ENCODE assay signal across 2 cellular contexts in the genomic region with DNA sequence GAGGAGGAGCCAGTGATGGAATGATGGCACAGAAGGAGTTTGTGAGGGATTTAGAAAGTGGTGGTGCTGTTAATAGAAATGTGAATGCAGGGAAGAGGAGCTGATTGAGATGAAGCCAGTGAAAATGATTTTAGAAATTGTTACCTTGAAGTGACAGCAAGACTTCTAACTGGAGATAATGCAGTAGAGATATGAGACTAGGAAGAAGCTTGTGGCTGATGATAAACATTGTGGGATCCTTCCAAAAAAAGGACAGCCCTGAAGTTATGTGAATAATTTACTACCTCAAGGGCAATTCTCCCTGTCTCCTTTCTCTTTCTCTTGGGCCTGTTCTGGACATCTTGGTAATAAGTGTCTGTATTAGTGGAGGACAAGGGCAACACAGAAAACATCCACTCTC.
TF ChIP-seq lines count a peak whose summit lies in the region.

No MANE protein-coding gene starts in this region.

TF ChIP-seq in SK-N-SH treated with all-trans-retinoic acid at 6 μM for 48 hours, 23 proteins besides CTCF, POLR2A, EP300 and RAD21 (continued from another document):
- TF ChIP-seq PPARA (CRISPR knock-in tag; IDR thresholded peaks at IDR 0.05; ENCODE audit: borderline replicate concordance): no peak
- TF ChIP-seq ARNTL (CRISPR knock-in tag; IDR thresholded peaks at IDR 0.05; ENCODE audit: borderline replicate concordance, low read depth): no peak
- TF ChIP-seq, protein P1, sequence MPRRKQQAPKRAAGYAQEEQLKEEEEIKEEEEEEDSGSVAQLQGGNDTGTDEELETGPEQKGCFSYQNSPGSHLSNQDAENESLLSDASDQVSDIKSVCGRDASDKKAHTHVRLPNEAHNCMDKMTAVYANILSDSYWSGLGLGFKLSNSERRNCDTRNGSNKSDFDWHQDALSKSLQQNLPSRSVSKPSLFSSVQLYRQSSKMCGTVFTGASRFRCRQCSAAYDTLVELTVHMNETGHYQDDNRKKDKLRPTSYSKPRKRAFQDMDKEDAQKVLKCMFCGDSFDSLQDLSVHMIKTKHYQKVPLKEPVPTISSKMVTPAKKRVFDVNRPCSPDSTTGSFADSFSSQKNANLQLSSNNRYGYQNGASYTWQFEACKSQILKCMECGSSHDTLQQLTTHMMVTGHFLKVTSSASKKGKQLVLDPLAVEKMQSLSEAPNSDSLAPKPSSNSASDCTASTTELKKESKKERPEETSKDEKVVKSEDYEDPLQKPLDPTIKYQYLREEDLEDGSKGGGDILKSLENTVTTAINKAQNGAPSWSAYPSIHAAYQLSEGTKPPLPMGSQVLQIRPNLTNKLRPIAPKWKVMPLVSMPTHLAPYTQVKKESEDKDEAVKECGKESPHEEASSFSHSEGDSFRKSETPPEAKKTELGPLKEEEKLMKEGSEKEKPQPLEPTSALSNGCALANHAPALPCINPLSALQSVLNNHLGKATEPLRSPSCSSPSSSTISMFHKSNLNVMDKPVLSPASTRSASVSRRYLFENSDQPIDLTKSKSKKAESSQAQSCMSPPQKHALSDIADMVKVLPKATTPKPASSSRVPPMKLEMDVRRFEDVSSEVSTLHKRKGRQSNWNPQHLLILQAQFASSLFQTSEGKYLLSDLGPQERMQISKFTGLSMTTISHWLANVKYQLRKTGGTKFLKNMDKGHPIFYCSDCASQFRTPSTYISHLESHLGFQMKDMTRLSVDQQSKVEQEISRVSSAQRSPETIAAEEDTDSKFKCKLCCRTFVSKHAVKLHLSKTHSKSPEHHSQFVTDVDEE (CRISPR knock-in tag; IDR thresholded peaks at IDR 0.05): no peak
- no peak for TF ChIP-seq RARB (CRISPR knock-in tag; IDR thresholded peaks at IDR 0.05)
- TF ChIP-seq, protein P2, sequence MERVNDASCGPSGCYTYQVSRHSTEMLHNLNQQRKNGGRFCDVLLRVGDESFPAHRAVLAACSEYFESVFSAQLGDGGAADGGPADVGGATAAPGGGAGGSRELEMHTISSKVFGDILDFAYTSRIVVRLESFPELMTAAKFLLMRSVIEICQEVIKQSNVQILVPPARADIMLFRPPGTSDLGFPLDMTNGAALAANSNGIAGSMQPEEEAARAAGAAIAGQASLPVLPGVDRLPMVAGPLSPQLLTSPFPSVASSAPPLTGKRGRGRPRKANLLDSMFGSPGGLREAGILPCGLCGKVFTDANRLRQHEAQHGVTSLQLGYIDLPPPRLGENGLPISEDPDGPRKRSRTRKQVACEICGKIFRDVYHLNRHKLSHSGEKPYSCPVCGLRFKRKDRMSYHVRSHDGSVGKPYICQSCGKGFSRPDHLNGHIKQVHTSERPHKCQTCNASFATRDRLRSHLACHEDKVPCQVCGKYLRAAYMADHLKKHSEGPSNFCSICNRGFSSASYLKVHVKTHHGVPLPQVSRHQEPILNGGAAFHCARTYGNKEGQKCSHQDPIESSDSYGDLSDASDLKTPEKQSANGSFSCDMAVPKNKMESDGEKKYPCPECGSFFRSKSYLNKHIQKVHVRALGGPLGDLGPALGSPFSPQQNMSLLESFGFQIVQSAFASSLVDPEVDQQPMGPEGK (CRISPR knock-in tag; IDR thresholded peaks at IDR 0.05; ENCODE audit: borderline replicate concordance): no peak
- no peak for TF ChIP-seq SNAI2 (CRISPR knock-in tag; IDR thresholded peaks at IDR 0.05)
- TF ChIP-seq TCF4 (CRISPR knock-in tag; IDR thresholded peaks at IDR 0.05; ENCODE audit: borderline replicate concordance): no peak
- no peak for TF ChIP-seq CSDC2 (CRISPR knock-in tag; IDR thresholded peaks at IDR 0.05)
- TF ChIP-seq, protein P3, sequence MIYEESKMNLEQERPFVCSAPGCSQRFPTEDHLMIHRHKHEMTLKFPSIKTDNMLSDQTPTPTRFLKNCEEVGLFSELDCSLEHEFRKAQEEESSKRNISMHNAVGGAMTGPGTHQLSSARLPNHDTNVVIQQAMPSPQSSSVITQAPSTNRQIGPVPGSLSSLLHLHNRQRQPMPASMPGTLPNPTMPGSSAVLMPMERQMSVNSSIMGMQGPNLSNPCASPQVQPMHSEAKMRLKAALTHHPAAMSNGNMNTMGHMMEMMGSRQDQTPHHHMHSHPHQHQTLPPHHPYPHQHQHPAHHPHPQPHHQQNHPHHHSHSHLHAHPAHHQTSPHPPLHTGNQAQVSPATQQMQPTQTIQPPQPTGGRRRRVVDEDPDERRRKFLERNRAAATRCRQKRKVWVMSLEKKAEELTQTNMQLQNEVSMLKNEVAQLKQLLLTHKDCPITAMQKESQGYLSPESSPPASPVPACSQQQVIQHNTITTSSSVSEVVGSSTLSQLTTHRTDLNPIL (CRISPR knock-in tag; IDR thresholded peaks at IDR 0.05; ENCODE audit: low read depth): no peak
- TF ChIP-seq TOX (CRISPR knock-in tag; IDR thresholded peaks at IDR 0.05; ENCODE audit: borderline replicate concordance): no peak
- TF ChIP-seq ZNF70 (CRISPR knock-in tag; IDR thresholded peaks at IDR 0.05): no peak
- no peak for TF ChIP-seq ZNF565 (CRISPR knock-in tag; conservative IDR thresholded peaks at IDR 0.05; ENCODE audit: low read depth)
- no peak for TF ChIP-seq ZFP3 (CRISPR knock-in tag; IDR thresholded peaks at IDR 0.05)
- no peak for TF ChIP-seq ZNF8 (CRISPR knock-in tag; IDR thresholded peaks at IDR 0.05)
- no peak for TF ChIP-seq GLIS3 (CRISPR knock-in tag; IDR thresholded peaks at IDR 0.05)
- no peak for TF ChIP-seq ZFP30 (CRISPR knock-in tag; IDR thresholded peaks at IDR 0.05)
- no peak for TF ChIP-seq BACH2 (CRISPR knock-in tag; IDR thresholded peaks at IDR 0.05; ENCODE audit: borderline replicate concordance)
- no peak for TF ChIP-seq ESRRG (CRISPR knock-in tag; IDR thresholded peaks at IDR 0.05)
- TF ChIP-seq OSR1 (CRISPR knock-in tag; IDR thresholded peaks at IDR 0.05): no peak

TF ChIP-seq in SK-N-SH, 30 proteins besides CTCF, POLR2A, EP300 and RAD21 (continued from another document):
- TF ChIP-seq, protein P4, sequence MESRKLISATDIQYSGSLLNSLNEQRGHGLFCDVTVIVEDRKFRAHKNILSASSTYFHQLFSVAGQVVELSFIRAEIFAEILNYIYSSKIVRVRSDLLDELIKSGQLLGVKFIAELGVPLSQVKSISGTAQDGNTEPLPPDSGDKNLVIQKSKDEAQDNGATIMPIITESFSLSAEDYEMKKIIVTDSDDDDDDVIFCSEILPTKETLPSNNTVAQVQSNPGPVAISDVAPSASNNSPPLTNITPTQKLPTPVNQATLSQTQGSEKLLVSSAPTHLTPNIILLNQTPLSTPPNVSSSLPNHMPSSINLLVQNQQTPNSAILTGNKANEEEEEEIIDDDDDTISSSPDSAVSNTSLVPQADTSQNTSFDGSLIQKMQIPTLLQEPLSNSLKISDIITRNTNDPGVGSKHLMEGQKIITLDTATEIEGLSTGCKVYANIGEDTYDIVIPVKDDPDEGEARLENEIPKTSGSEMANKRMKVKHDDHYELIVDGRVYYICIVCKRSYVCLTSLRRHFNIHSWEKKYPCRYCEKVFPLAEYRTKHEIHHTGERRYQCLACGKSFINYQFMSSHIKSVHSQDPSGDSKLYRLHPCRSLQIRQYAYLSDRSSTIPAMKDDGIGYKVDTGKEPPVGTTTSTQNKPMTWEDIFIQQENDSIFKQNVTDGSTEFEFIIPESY (IDR thresholded peaks at IDR 0.05; ENCODE audit: borderline replicate concordance, low read depth): no peak
- TF ChIP-seq ELF1 (IDR thresholded peaks at IDR 0.05) (no peak), RCOR1 (IDR thresholded peaks at IDR 0.05; ENCODE audit: low read length) (no peak), GATA2 (CRISPR knock-in tag; IDR thresholded peaks at IDR 0.05) (no peak), MXI1 (IDR thresholded peaks at IDR 0.05; ENCODE audit: low read depth, low read length) (no peak), SIN3A (IDR thresholded peaks at IDR 0.05; ENCODE audit: borderline replicate concordance, low read depth, low read length) (no peak), GABPA (IDR thresholded peaks at IDR 0.05; ENCODE audit: low read depth) (no peak), NRF1 (IDR thresholded peaks at IDR 0.05; ENCODE audit: low read depth, low read length) (no peak), FOXM1 (IDR thresholded peaks at IDR 0.05; ENCODE audit: low read depth) (no peak), POLR2AphosphoS5 (IDR thresholded peaks at IDR 0.05; ENCODE audit: low read depth, low read length) (no peak), TCF12 (IDR thresholded peaks at IDR 0.05) (no peak), YY1 (IDR thresholded peaks at IDR 0.05; ENCODE audit: low read depth) (no peak)
- TF ChIP-seq, protein P5, sequence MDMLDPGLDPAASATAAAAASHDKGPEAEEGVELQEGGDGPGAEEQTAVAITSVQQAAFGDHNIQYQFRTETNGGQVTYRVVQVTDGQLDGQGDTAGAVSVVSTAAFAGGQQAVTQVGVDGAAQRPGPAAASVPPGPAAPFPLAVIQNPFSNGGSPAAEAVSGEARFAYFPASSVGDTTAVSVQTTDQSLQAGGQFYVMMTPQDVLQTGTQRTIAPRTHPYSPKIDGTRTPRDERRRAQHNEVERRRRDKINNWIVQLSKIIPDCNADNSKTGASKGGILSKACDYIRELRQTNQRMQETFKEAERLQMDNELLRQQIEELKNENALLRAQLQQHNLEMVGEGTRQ (IDR thresholded peaks at IDR 0.05; ENCODE audit: borderline replicate concordance, low read depth, low read length): no peak
